18 cellular contexts compared by ENCODE assay signal in the genomic region with DNA sequence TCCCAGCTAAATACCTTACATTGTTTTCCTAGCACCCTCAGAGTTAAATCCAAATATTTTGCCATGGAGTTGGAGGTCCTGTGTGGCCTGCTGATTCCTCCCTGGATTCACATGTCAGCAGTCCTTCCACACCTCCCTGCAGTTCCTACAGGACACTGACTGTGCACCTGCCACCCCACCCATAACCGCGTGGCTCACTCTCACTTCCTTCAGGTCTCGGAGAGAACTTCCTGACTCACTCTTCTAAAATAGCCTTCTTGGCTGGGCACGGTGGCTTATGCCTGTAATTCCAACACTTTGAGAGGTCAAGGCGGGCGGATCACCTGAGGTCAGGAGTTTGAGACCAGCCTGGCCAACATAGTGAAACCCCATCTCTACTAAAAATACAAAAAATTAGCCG. TPM values are rescaled to one million over a fixed set of nuclear protein-coding genes. Genes with fewer than 3 reads are reported as not detected.
A peak's percentile ranks its signal among the peaks of the same experiment; 100 is the strongest.
DNase-seq lines count a peak whose midpoint lies in the region; ATAC-seq, FAIRE-seq and TF ChIP-seq lines count a peak whose summit lies in the region.
"Had no signal": no experiment of that assay in that cellular context is flagged by ENCODE, and none has a peak within 500 bp of the region (broad histone marks: within the 10 kb centered on the region; RNA-seq: fewer than 3 reads in every experiment).

No MANE protein-coding gene starts in this region.

- H3K4me1 ChIP-seq in GM12878 (ENCODE audit: control insufficient read depth, insufficient read depth, low read length), result peaks cover 28% of the 10 kb centered on the region
- H3K4me1 ChIP-seq: A549, SJCRH30 had no signal

- RAD21 ChIA-PET in GM12878 (lab: Charles Lee; ENCODE audit: unreplicated experiment), result no interaction called here

- intact Hi-C loops in GM12878 (cut with micrococcal nuclease; ENCODE audit: unreplicated experiment), result no loop called here

- peaks cover 4 to 11% (median 5%) of the 10 kb centered on the region in 7 donors for H3K9me3 Mint-ChIP-seq in naive B cell

- POLR2A ChIA-PET in GM12878 (lab: Charles Lee), result no interaction called here

- no peaks in the 10 kb centered on the region for H3K36me3 ChIP-seq in GM12878 (ENCODE audit: control insufficient read depth in 2 of 2, insufficient read depth in 2 of 2, low read length in 1 of 2)
- H3K36me3 ChIP-seq: SJCRH30 had no signal

- no peak for TF ChIP-seq EP300 in GM12878 (IDR thresholded peaks at IDR 0.05; ENCODE audit: borderline replicate concordance in 1 of 2, control insufficient read depth in 1 of 2, low read depth in 2 of 2, low read length in 2 of 2)

- 15% methylated on average over 7 of the region's 7 CpGs for WGBS in GM12878 (ENCODE audit: insufficient coverage, insufficient replicate concordance, low lambda C conversion rate, missing lambda C conversion rate)

- H3K9me3 ChIP-seq in GM12878 (replicated peaks; ENCODE audit: control insufficient read depth, insufficient read depth, low read length), result peaks cover 7% of the 10 kb centered on the region; the same call in 2 of the 3 replicates
- H3K9me3 ChIP-seq: A549 had no signal

- H3K4me3 Mint-ChIP-seq in naive B cell, result peak overlapping the region in 7 of 8 donors; percentile 13 to 78 (median 59)
- H3K4me3 Mint-ChIP-seq: CD4-positive, alpha-beta memory T cell had no signal

- H3K36me3 Mint-ChIP-seq in naive B cell, result peaks cover 0 to 8% of the 10 kb centered on the region in 2 donors
- H3K36me3 Mint-ChIP-seq: CD4-positive, alpha-beta memory T cell had no signal

- SMC1A ChIA-PET in GM12878 (lab: Charles Lee; ENCODE audit: uncharacterized antibody, unreplicated experiment), result no interaction called here

- TF ChIP-seq RAD21 in GM12878 (IDR thresholded peaks at IDR 0.05; ENCODE audit: insufficient read depth, low read depth, low read length), result no peak

- TF ChIP-seq POLR2A in GM12878 (IDR thresholded peaks at IDR 0.05; ENCODE audit: low read depth, low read length), result no peak

- H3K4me2 ChIP-seq in GM12878 (ENCODE audit: control insufficient read depth, insufficient read depth), result peak overlapping the region; percentile 62
- H3K4me2 ChIP-seq: A549 had no signal

- CTCF ChIA-PET in GM12878 (lab: Yijun Ruan, JAX), result interaction anchor here (1.5 kb wide), 1 partner anchor 50 kb away, joined by 5 read pairs; no protein-coding TSS in a partner anchor

- no peak for TF ChIP-seq CTCF in GM12865 (IDR thresholded peaks at IDR 0.05; ENCODE audit: insufficient read depth, low read depth, low read length, missing control alignments)
- no peak for TF ChIP-seq CTCF in GM12878 (IDR thresholded peaks at IDR 0.05 in 2 of 3, conservative IDR thresholded peaks at IDR 0.05 in 1 of 3; ENCODE audit: control insufficient read depth in 2 of 3, extremely low read depth in 1 of 3, insufficient read depth in 1 of 3, low read depth in 3 of 3, low read length in 3 of 3)

- BruUV-seq in GM12878 (replicated peaks; lab: Mats Ljungman, UMichigan), result no TSS peak

- no peaks in the 10 kb centered on the region for H3K27me3 Mint-ChIP-seq in naive B cell

- H3K4me1 Mint-ChIP-seq in naive B cell, result peaks cover 13 to 32% (median 20%) of the 10 kb centered on the region in 3 donors

- no peak overlapping the region for H3K4me3 ChIP-seq in GM12865 (ENCODE audit: low read depth, low read length)
- no peak overlapping the region for H3K4me3 ChIP-seq in GM12878
- H3K4me3 ChIP-seq: A549, SJCRH30 had no signal

- ATAC-seq in GM12878 (peak; percentile 59), naive B cell (ENCODE audit: low read depth in 2 of 2) (peak; percentile 77 to 80), HG03460 (IDR thresholded peaks at IDR 0.05; ENCODE audit: unreplicated experiment) (no peak), SK-N-SH treated with all-trans-retinoic acid at 6 μM for 48 hours (no peak), GM19351 (IDR thresholded peaks at IDR 0.05; ENCODE audit: unreplicated experiment) (no peak)
- ATAC-seq: A549 had no signal

- H3K9ac ChIP-seq in GM12878 (ENCODE audit: control insufficient read depth, insufficient read depth, low read length), result no peak overlapping the region

- H3K27me3 ChIP-seq in GM12878 (replicated peaks in 1 of 2; ENCODE audit: control insufficient read depth in 2 of 2, insufficient read depth in 2 of 2, low read length in 1 of 2), result no peaks in the 10 kb centered on the region

- no peak for FAIRE-seq in GM12878 (lab: Jason Lieb, UNC)
- FAIRE-seq: A549, D721Med had no signal

- in situ Hi-C loops in GM12878 (cut with MboI), result no loop called here

- peak overlapping the region in 3 of 6 donors; percentile 35 to 90 (median 79) for H3K27ac Mint-ChIP-seq in naive B cell
- H3K27ac Mint-ChIP-seq: CD4-positive, alpha-beta memory T cell had no signal

- 0 out of 2 replicates have a peak overlapping the region, but pooled peaks have one; percentile 29 for H3K27ac ChIP-seq in GM12878 (ENCODE audit: control insufficient read depth, insufficient read depth)
- H3K27ac ChIP-seq: A549, SJCRH30 had no signal

- no peaks in the 10 kb centered on the region for H3K79me2 ChIP-seq in GM12878 (ENCODE audit: control insufficient read depth, insufficient read depth, low read length)

- H2AFZ ChIP-seq in GM12878 (ENCODE audit: control insufficient read depth, low read depth, low read length), result no peak overlapping the region; the same call in none of the 2 replicates

- DNase-seq in GM12865 (ENCODE audit: low read depth) (peak; percentile 56), MV-4-11 (lab: John Stamatoyannopoulos, UW) (peak; percentile 38), GM12878 (ENCODE audit: low read depth, low spot score) (no peak), naive B cell (peak; percentile 19), DMS 273 treated with DMSO at 0.1 percent for 48 hours (lab: John Stamatoyannopoulos, UW) (no peak)
- DNase-seq: CD4-positive, alpha-beta memory T cell; DND-41; GDM1; H7; NCI-H1092; NCI-H1694; NCI-H510A; SJCRH30 had no signal

- no peaks in the 10 kb centered on the region for H4K20me1 ChIP-seq in GM12878 (ENCODE audit: control insufficient read depth, insufficient read depth)

TF ChIP-seq in GM12878, 131 proteins besides CTCF, POLR2A, EP300 and RAD21:
- TF ChIP-seq BCL11A (IDR thresholded peaks at IDR 0.05; ENCODE audit: low read depth, low read length), result no peak
- no peak for TF ChIP-seq GATAD2B (conservative IDR thresholded peaks at IDR 0.05; ENCODE audit: low read depth)
- TF ChIP-seq SPI1 (IDR thresholded peaks at IDR 0.05; ENCODE audit: borderline replicate concordance, insufficient read depth, low read depth, low read length), result peak; percentile 58; the same call in 1 of the 2 replicates
- peak; percentile 13; the same call in 1 of the 2 replicates for TF ChIP-seq RUNX3 (IDR thresholded peaks at IDR 0.05; ENCODE audit: low read length)
- no peak for TF ChIP-seq YBX1 (IDR thresholded peaks at IDR 0.05)
- peak; percentile 18; the same call in 1 of the 2 replicates for TF ChIP-seq EED (IDR thresholded peaks at IDR 0.05; ENCODE audit: low read depth)

TF ChIP-seq in SK-N-SH treated with all-trans-retinoic acid at 6 μM for 48 hours, 23 proteins besides CTCF, POLR2A, EP300 and RAD21:
- TF ChIP-seq GLIS3 (CRISPR knock-in tag; IDR thresholded peaks at IDR 0.05) (no peak), ISL1 (CRISPR knock-in tag; IDR thresholded peaks at IDR 0.05) (no peak), TCF4 (CRISPR knock-in tag; IDR thresholded peaks at IDR 0.05; ENCODE audit: borderline replicate concordance) (no peak), ZC3H10 (CRISPR knock-in tag; IDR thresholded peaks at IDR 0.05) (no peak), OSR1 (CRISPR knock-in tag; IDR thresholded peaks at IDR 0.05) (no peak)

RNA-seq across cellular contexts. Expression of gene CAMTA1, which starts 8.4 kb away (rescaled TPM):
- 66.6 and 69.6 TPM in 2 replicates for total RNA-seq in GM12878 (2013; cell fraction: nucleolus; rRNA removed)
- total RNA-seq in GM12878 (2014; rRNA removed) (37.7 and 48.9 TPM in 2 replicates), GM12878 (2014; rRNA removed; fragmentation: Illumina TruSeq; extraction: Trizol) (53.4 and 64.4 TPM in 2 replicates), GM12878 (2021) (51.0 and 63.4 TPM in 2 replicates)
- polyA plus RNA-seq in GM12878 (2011; ENCODE audit: low read depth), result 120 TPM
- polyA plus RNA-seq in GM12878 (2011; rRNA removed) (50.4 and 64.6 TPM in 2 replicates), GM12878 (2014; fragmentation: Illumina TruSeq; extraction: Trizol) (112 and 126 TPM in 2 replicates), GM12878 (2014; fragmentation: Nextera tagmentation; extraction: Ambion mirVana) (10 to 100 TPM; 82.2 to 93.0 TPM), GM12878 (2014; rRNA removed) (61.1 and 70.7 TPM in 2 replicates), GM12878 (2016; fragmentation: Nextera tagmentation; extraction: Ambion mirVana) (100 to 1,000 TPM; 133 to 148 TPM), naive B cell (ENCODE audit: low read depth in 6 of 6) (100 to 1,000 TPM in 1 of 6 donors, 10 to 100 TPM in 5; 75.4 to 140 (median 88.8) TPM)
- polyA plus RNA-seq in GM12878 (2011; cell fraction: cytosol; rRNA removed), result 29.1 and 44.4 TPM in 2 replicates
- polyA plus RNA-seq in GM12878 (2011; cell fraction: nucleus; rRNA removed), result 22.2 and 24.4 TPM in 2 replicates
- 53.8 and 56.6 TPM in 2 replicates for polyA plus RNA-seq in GM12878 (2012)
- polyA minus RNA-seq in GM12878 (2011; rRNA and poly(A)+ RNA removed), result 18.4 and 20.0 TPM in 2 replicates
- polyA minus RNA-seq in GM12878 (2011; cell fraction: cytosol; rRNA and poly(A)+ RNA removed), result 12.0 and 15.2 TPM in 2 replicates
- 12.5 and 26.1 TPM in 2 replicates for polyA minus RNA-seq in GM12878 (2011; cell fraction: nucleus; rRNA and poly(A)+ RNA removed)

Comparison
In these comparisons a context has a peak if more than half of its experiments do, and no peak if none do; other contexts are left out.
1. DNase-seq: peak in GM12865 (single experiment), MV-4-11 (single experiment) and naive B cell (single experiment); none in GM12878 (single experiment) and DMS 273 treated with DMSO at 0.1 percent for 48 hours (single experiment).
2. ATAC-seq: peak in GM12878 (single experiment) and naive B cell (2 of 2); none in HG03460 (single experiment), SK-N-SH treated with all-trans-retinoic acid at 6 μM for 48 hours (single experiment) and GM19351 (single experiment).